Comparison of ENCODE assay signal across 33 cellular contexts in the genomic region with DNA sequence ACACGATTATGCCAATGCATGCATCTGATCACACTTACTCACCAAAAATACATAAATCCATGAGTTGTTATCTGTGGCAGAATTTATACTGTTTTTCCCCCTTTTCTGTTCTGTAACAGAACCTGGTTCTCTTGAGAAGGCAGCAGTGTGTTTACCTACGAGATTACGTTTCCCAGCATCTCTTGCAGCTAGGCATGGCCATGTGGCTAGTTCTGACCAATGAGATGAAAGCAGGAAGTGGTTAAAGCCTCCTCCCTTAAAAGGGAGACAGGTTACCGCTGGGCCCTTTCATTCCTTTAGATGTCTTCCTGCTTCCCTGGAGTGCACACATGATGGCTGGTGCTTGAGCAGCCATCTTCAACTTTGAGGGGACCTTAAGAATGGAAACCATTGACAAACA. TPM values are rescaled to one million over a fixed set of nuclear protein-coding genes. Genes with fewer than 3 reads are reported as not detected.
"Had no signal": no experiment of that assay in that cellular context is flagged by ENCODE, and none has a peak within 500 bp of the region (broad histone marks: within the 10 kb centered on the region; RNA-seq: fewer than 3 reads in every experiment).

No MANE protein-coding gene starts in this region.

- DNase-seq: hypothalamus; immature natural killer cell; kidney; left colon; left lung; lower lobe of right lung; mammary epithelial cell; mesenchymal stem cell; naive B cell; natural killer cell; nephron progenitor cell; occipital lobe; ovary; right lobe of liver; stimulated activated CD4-positive, alpha-beta T cell treated with anti-CD3 and anti-CD28 coated beads, Interleukin-12 subunit alpha, Interleukin-12 subunit beta, amount 100 ng/mL, for 4 hours; stimulated activated CD4-positive, alpha-beta T cell treated with anti-CD3 and anti-CD28 coated beads, Interleukin-15, amount 100 ng/mL, for 24 hours; stimulated activated CD4-positive, alpha-beta T cell treated with anti-CD3 and anti-CD28 coated beads, Interleukin-2, amount 100 ng/mL, for 24 hours; stimulated activated CD4-positive, alpha-beta T cell treated with anti-CD3 and anti-CD28 coated beads, Interleukin-4, amount 100 ng/mL, for 1 hour; stimulated activated naive CD4-positive, alpha-beta T cell; tibial artery; trophoblast cell; upper lobe of right lung had no signal

- H3K4me3 Mint-ChIP-seq: immature natural killer cell; naive B cell; natural killer cell; nephron progenitor cell; neural progenitor cell; stimulated activated naive CD8-positive, alpha-beta T cell treated with anti-CD3 and anti-CD28 coated beads, Interleukin-15, Interleukin-2, amounts not matched to agents 100 ng/mL and 50 ng/mL, for 24 hours had no signal

- H3K9me3 ChIP-seq: neutrophil, right lobe of liver, suprapubic skin, upper lobe of right lung had no signal

- H3K4me3 ChIP-seq: left lung, lower lobe of right lung, neural progenitor cell, ovary, right atrium auricular region, right lobe of liver, smooth muscle cell, suprapubic skin, thoracic aorta, tibial artery, upper lobe of right lung had no signal

- H3K27ac ChIP-seq: left lung, lower lobe of right lung, neural progenitor cell, neutrophil, ovary, right atrium auricular region, right lobe of liver, suprapubic skin, thoracic aorta, tibial artery, upper lobe of right lung had no signal

- H3K4me1 ChIP-seq: left lung, neural progenitor cell, right atrium auricular region, right lobe of liver, suprapubic skin, upper lobe of right lung had no signal

- ATAC-seq: left colon, left lung, lower lobe of right lung, natural killer cell, right lobe of liver, upper lobe of right lung had no signal

- FAIRE-seq: islet of Langerhans, kidney, urothelium cell line had no signal

- H3K27ac Mint-ChIP-seq: immature natural killer cell; naive B cell; natural killer cell; nephron progenitor cell; neural progenitor cell; progenitor cell of endocrine pancreas; stimulated activated naive CD8-positive, alpha-beta T cell treated with anti-CD3 and anti-CD28 coated beads, Interleukin-15, Interleukin-2, amounts not matched to agents 100 ng/mL and 50 ng/mL, for 24 hours had no signal

- H3K36me3 Mint-ChIP-seq: natural killer cell, neural progenitor cell had no signal

- H3K4me2 ChIP-seq: neural progenitor cell, smooth muscle cell had no signal

- H2AFZ ChIP-seq: neural progenitor cell had no signal

- H3K36me3 ChIP-seq: left lung, lower lobe of right lung, neural progenitor cell, neutrophil, ovary, right atrium auricular region, right lobe of liver, suprapubic skin, thoracic aorta, tibial artery, upper lobe of right lung had no signal

RNA-seq across cellular contexts. Expression of gene ASPG, which starts 11.7 kb away (rescaled TPM):
- total RNA-seq: natural killer cell, progenitor cell of endocrine pancreas, pulmonary artery endothelial cell had no signal
- polyA plus RNA-seq: immature natural killer cell, mammary epithelial cell had no signal
